ENCODE assay signal across 9 cellular contexts in genomic region chr10:63166742-63167258, GRCh38. TPM values are rescaled to one million over a fixed set of nuclear protein-coding genes. Genes with fewer than 3 reads are reported as not detected.
DNase-seq lines count a peak whose midpoint lies in the region; ATAC-seq and TF ChIP-seq lines count a peak whose summit lies in the region.
"Had no signal": no experiment of that assay in that cellular context is flagged by ENCODE, and none has a peak within 500 bp of the region (broad histone marks: within the 10 kb centered on the region; RNA-seq: fewer than 3 reads in every experiment).

No MANE protein-coding gene starts in this region.

- peaks cover 3% of the 10 kb centered on the region for H3K27me3 Mint-ChIP-seq in brain
- no peaks in the 10 kb centered on the region for H3K27me3 Mint-ChIP-seq in immature natural killer cell (ENCODE audit: low read depth in 3 of 3)
- H3K27me3 Mint-ChIP-seq: IgD-negative memory B cell had no signal

- H3K9me3 Mint-ChIP-seq in brain (peaks cover 0 to 2% (median 0%) of the 10 kb centered on the region in 5 experiments), immature natural killer cell (no peaks in the 10 kb centered on the region)
- H3K9me3 Mint-ChIP-seq in stimulated activated effector memory CD8-positive, alpha-beta T cell treated with anti-CD3 and anti-CD28 coated beads, Interleukin-12 subunit alpha, Interleukin-12 subunit beta, amount 100 ng/mL, for 72 hours = no peaks in the 10 kb centered on the region
- H3K9me3 Mint-ChIP-seq: IgD-negative memory B cell had no signal

- DNase-seq in AG09319 (ENCODE audit: extremely low read depth, low read depth) (peak; percentile 62), NCI-H69 (lab: John Stamatoyannopoulos, UW) (peak; percentile 75), immature natural killer cell (peak; percentile 27 to 47 (median 41))
- no peak for DNase-seq in stimulated activated effector memory CD8-positive, alpha-beta T cell treated with anti-CD3 and anti-CD28 coated beads, Interleukin-12 subunit alpha, Interleukin-12 subunit beta, amount 100 ng/mL, for 72 hours (ENCODE audit: low spot score in 2 of 2)
- DNase-seq in activated CD8-positive, alpha-beta memory T cell treated with anti-CD3 and anti-CD28 coated beads for 24 hours = no peak

- H3K27ac Mint-ChIP-seq in brain (peak overlapping the region in 2 of 5 experiments; percentile 20 to 78), immature natural killer cell (peak overlapping the region in 1 of 6 donors; percentile 36)
- no peak overlapping the region for H3K27ac Mint-ChIP-seq in stimulated activated effector memory CD8-positive, alpha-beta T cell treated with anti-CD3 and anti-CD28 coated beads, Interleukin-12 subunit alpha, Interleukin-12 subunit beta, amount 100 ng/mL, for 72 hours

- ATAC-seq in HG03432 (IDR thresholded peaks at IDR 0.05; ENCODE audit: unreplicated experiment) = peak; percentile 66
- ATAC-seq in stimulated activated effector memory CD8-positive, alpha-beta T cell treated with anti-CD3 and anti-CD28 coated beads, Interleukin-12 subunit alpha, Interleukin-12 subunit beta, amount 100 ng/mL, for 72 hours = peak; percentile 75

- peak; percentile 76 for TF ChIP-seq CTCF in AG09319 (IDR thresholded peaks at IDR 0.05; ENCODE audit: low read depth, low read length)
- peak; percentile 72 for TF ChIP-seq CTCF in GM12872 (IDR thresholded peaks at IDR 0.05; ENCODE audit: insufficient read depth, low read depth, low read length)
- TF ChIP-seq CTCF in brain (conservative IDR thresholded peaks at IDR 0.05) = peak; percentile 76 to 85

- H3K4me3 Mint-ChIP-seq in brain (no peak overlapping the region), immature natural killer cell (no peak overlapping the region)
- no peak overlapping the region for H3K4me3 Mint-ChIP-seq in stimulated activated effector memory CD8-positive, alpha-beta T cell treated with anti-CD3 and anti-CD28 coated beads, Interleukin-12 subunit alpha, Interleukin-12 subunit beta, amount 100 ng/mL, for 72 hours
- H3K4me3 Mint-ChIP-seq: IgD-negative memory B cell had no signal

- H3K36me3 Mint-ChIP-seq in brain = peaks cover 31% of the 10 kb centered on the region
- H3K36me3 Mint-ChIP-seq in immature natural killer cell = peaks cover 5 to 19% (median 13%) of the 10 kb centered on the region in 3 donors
- H3K36me3 Mint-ChIP-seq in stimulated activated effector memory CD8-positive, alpha-beta T cell treated with anti-CD3 and anti-CD28 coated beads, Interleukin-12 subunit alpha, Interleukin-12 subunit beta, amount 100 ng/mL, for 72 hours = peaks cover 63% of the 10 kb centered on the region

- H3K4me1 Mint-ChIP-seq in brain (peaks cover 4% of the 10 kb centered on the region), immature natural killer cell (peaks cover 1 to 2% of the 10 kb centered on the region in 2 donors)
- H3K4me1 Mint-ChIP-seq in stimulated activated effector memory CD8-positive, alpha-beta T cell treated with anti-CD3 and anti-CD28 coated beads, Interleukin-12 subunit alpha, Interleukin-12 subunit beta, amount 100 ng/mL, for 72 hours = peaks cover 28% of the 10 kb centered on the region

RNA-seq across cellular contexts. Expression of gene NRBF2, which starts 33.7 kb away (rescaled TPM):
- polyA plus RNA-seq in brain (ENCODE audit: insufficient read depth, low read depth, low replicate concordance) (7.1 TPM), immature natural killer cell (10 to 100 TPM; 15.4 to 31.2 (median 15.6) TPM)

Comparison
In these comparisons a context has a peak if more than half of its experiments do, and no peak if none do; other contexts are left out.
1. DNase-seq: peak in AG09319 (single experiment), NCI-H69 (single experiment) and immature natural killer cell (3 of 3); none in stimulated activated effector memory CD8-positive, alpha-beta T cell treated with anti-CD3 and anti-CD28 coated beads, Interleukin-12 subunit alpha, Interleukin-12 subunit beta, amount 100 ng/mL, for 72 hours (0 of 2) and activated CD8-positive, alpha-beta memory T cell treated with anti-CD3 and anti-CD28 coated beads for 24 hours (single experiment).
2. Peak in every context shown above with its lines, with median percentiles within 50 percentile points of each other: CTCF ChIP-seq.